Comparison of ENCODE assay signal across 1 cellular context in the genomic region with DNA sequence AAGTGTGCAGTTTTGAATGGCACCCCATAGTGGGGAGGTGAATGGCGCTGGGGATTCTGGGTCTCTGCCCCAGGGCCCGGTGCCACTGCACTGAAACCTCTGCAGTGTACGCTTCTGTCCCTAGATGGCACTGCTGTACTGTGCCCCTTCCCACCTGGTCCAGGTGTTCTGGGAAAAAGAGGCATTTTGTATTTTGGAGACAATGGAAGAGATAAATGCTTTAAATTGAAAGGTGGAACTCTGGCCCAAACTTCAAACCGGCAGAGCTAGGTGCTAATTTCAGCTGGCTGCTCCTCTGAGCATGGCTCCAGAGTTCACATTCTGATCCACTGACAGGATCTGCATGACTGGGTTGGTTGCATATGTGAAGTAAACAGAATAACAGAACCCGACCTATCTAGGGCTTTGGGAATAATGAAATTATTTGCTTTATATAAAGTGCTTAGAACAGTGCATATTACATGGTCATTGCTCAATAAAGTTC.
TF ChIP-seq lines count a peak whose summit lies in the region.

No MANE protein-coding gene starts in this region.

TF ChIP-seq in SK-N-SH treated with all-trans-retinoic acid at 6 μM for 48 hours, 23 proteins besides CTCF, POLR2A, EP300 and RAD21 (continued from another document):
- TF ChIP-seq, protein P1, sequence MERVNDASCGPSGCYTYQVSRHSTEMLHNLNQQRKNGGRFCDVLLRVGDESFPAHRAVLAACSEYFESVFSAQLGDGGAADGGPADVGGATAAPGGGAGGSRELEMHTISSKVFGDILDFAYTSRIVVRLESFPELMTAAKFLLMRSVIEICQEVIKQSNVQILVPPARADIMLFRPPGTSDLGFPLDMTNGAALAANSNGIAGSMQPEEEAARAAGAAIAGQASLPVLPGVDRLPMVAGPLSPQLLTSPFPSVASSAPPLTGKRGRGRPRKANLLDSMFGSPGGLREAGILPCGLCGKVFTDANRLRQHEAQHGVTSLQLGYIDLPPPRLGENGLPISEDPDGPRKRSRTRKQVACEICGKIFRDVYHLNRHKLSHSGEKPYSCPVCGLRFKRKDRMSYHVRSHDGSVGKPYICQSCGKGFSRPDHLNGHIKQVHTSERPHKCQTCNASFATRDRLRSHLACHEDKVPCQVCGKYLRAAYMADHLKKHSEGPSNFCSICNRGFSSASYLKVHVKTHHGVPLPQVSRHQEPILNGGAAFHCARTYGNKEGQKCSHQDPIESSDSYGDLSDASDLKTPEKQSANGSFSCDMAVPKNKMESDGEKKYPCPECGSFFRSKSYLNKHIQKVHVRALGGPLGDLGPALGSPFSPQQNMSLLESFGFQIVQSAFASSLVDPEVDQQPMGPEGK (CRISPR knock-in tag; IDR thresholded peaks at IDR 0.05; ENCODE audit: borderline replicate concordance), result no peak
- TF ChIP-seq BACH2 (CRISPR knock-in tag; IDR thresholded peaks at IDR 0.05; ENCODE audit: borderline replicate concordance) (no peak), GLIS3 (CRISPR knock-in tag; IDR thresholded peaks at IDR 0.05) (no peak), OSR1 (CRISPR knock-in tag; IDR thresholded peaks at IDR 0.05) (no peak), SNAI2 (CRISPR knock-in tag; IDR thresholded peaks at IDR 0.05) (no peak)
- TF ChIP-seq, protein P2, sequence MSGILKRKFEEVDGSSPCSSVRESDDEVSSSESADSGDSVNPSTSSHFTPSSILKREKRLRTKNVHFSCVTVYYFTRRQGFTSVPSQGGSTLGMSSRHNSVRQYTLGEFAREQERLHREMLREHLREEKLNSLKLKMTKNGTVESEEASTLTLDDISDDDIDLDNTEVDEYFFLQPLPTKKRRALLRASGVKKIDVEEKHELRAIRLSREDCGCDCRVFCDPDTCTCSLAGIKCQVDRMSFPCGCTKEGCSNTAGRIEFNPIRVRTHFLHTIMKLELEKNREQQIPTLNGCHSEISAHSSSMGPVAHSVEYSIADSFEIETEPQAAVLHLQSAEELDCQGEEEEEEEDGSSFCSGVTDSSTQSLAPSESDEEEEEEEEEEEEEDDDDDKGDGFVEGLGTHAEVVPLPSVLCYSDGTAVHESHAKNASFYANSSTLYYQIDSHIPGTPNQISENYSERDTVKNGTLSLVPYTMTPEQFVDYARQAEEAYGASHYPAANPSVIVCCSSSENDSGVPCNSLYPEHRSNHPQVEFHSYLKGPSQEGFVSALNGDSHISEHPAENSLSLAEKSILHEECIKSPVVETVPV (CRISPR knock-in tag; IDR thresholded peaks at IDR 0.05), result no peak
